Comparison of ENCODE assay signal across 8 cellular contexts in the genomic region with DNA sequence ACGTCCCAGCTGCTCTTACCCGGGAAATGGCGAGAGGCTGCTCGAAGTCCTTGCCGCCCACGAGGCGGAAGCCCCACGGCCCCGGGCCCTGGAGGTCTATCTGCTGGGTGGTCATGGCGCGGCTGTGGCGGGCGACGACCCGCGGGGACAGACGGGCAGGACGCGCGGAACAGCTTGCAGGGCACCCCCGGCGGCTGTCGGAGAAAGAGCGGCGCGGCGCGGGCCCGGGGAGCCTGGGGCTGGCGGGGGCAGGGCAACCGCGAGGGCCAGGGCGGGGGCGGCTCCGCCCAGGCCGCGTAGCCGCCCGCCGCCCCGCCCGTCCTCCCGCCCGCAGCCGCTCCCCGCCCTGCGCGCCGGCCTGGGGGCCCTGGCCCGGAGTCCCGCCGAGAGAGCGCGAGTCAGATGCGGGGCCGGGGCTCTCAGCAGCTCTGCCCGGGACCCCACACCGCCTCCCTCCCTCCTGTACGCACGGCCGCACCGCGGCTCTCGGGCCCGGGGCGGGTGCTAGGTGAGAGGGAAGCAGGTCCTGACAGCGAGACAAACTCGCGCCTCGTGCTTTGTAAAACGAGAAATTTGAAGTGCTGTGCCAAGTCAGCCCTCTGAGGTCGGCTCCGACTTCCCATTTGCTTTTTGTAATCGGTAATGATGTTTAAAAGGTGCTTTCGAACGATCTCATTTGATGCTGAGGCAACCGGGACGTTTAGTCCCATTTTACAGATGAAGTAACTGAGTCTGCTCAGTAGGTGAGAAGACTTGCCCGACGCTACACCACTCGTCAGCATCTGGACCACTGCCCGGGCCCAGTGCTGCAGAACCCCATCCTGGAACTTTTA. TPM values are rescaled to one million over a fixed set of nuclear protein-coding genes. Genes with fewer than 3 reads are reported as not detected.
A peak's percentile ranks its signal among the peaks of the same experiment; 100 is the strongest.
DNase-seq lines count a peak whose midpoint lies in the region; ATAC-seq and TF ChIP-seq lines count a peak whose summit lies in the region.

A gene with protein sequence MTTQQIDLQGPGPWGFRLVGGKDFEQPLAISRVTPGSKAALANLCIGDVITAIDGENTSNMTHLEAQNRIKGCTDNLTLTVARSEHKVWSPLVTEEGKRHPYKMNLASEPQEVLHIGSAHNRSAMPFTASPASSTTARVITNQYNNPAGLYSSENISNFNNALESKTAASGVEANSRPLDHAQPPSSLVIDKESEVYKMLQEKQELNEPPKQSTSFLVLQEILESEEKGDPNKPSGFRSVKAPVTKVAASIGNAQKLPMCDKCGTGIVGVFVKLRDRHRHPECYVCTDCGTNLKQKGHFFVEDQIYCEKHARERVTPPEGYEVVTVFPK (minus strand): TSS at position 203 of the 833 bp plus-strand sequence. CDS start 88 bp downstream, at position 115.

- ATAC-seq in GM18868 (IDR thresholded peaks at IDR 0.05; ENCODE audit: unreplicated experiment) = peak; percentile 43
- ATAC-seq in HG03045 (IDR thresholded peaks at IDR 0.05; ENCODE audit: unreplicated experiment) = peak; percentile 53
- peak; percentile 81 to 85 for ATAC-seq in activated T-cell treated with anti-CD3 and anti-CD28 coated beads, Interleukin-2, amount 50 U/mL, for 72 hours (replicated peaks in 1 of 2)
- ATAC-seq in gastroesophageal sphincter = peak; percentile 91
- peak; percentile 92 for ATAC-seq in omental fat pad (ENCODE audit: low FRiP score)

- 80% methylated on average over 1 of the region's 82 CpGs; no CpG with 5 or more reads in 1 of the 2 donors for WGBS in gastroesophageal sphincter (ENCODE audit: low coverage in 1 of 2), 2 donors

- DNase-seq in BJ (ENCODE audit: low read depth) (no peak), NCI-H69 (lab: John Stamatoyannopoulos, UW) (peak; percentile 67), omental fat pad (ENCODE audit: low spot score) (no peak), dedifferentiated amniotic fluid mesenchymal stem cell (ENCODE audit: extremely low spot score) (no peak)
- peak; percentile 53 to 54 for DNase-seq in activated T-cell treated with anti-CD3 and anti-CD28 coated beads, Interleukin-2, amount 50 U/mL, for 72 hours

- peak within 1 kb of the TSS; percentile 95 for H3K4me3 ChIP-seq in BJ (ENCODE audit: low read depth, low read length)
- peak within 1 kb of the TSS; percentile 80 to 86 for H3K4me3 ChIP-seq in gastroesophageal sphincter

- peak; percentile 73 to 80 for TF ChIP-seq POLR2A in gastroesophageal sphincter (IDR thresholded peaks at IDR 0.05)

- peaks cover 67% of the 10 kb centered on the region for H3K27me3 Mint-ChIP-seq in activated T-cell treated with anti-CD3 and anti-CD28 coated beads, Interleukin-2, amount 50 U/mL, for 72 hours (ENCODE audit: low read depth)

- H3K4me1 Mint-ChIP-seq in activated T-cell treated with anti-CD3 and anti-CD28 coated beads, Interleukin-2, amount 50 U/mL, for 72 hours (ENCODE audit: low read depth) = peaks cover 12% of the 10 kb centered on the region

- H3K27me3 ChIP-seq in BJ (ENCODE audit: control insufficient read depth, insufficient read depth, low read length) (no peaks in the 10 kb centered on the region), gastroesophageal sphincter (peaks cover 22% of the 10 kb centered on the region)

- TF ChIP-seq CTCF in BJ (IDR thresholded peaks at IDR 0.05; ENCODE audit: insufficient read depth, low read depth, low read length) (peak; percentile 37; the same call in 1 of the 2 replicates), gastroesophageal sphincter (IDR thresholded peaks at IDR 0.05) (peak in 3 of 4 experiments; percentile 22 to 54 (median 51)), omental fat pad (IDR thresholded peaks at IDR 0.05) (no peak)

- H3K9me3 ChIP-seq in gastroesophageal sphincter = no peaks in the 10 kb centered on the region

- no peaks in the 10 kb centered on the region for H3K9me3 Mint-ChIP-seq in activated T-cell treated with anti-CD3 and anti-CD28 coated beads, Interleukin-2, amount 50 U/mL, for 72 hours

- H3K36me3 ChIP-seq in BJ (ENCODE audit: control insufficient read depth, insufficient read depth, low read length) (0 out of 2 replicates have a peak, but pooled peaks cover 1% of the 10 kb centered on the region), gastroesophageal sphincter (no peaks in the 10 kb centered on the region)

- no peak within 1 kb of the TSS for H3K27ac Mint-ChIP-seq in activated T-cell treated with anti-CD3 and anti-CD28 coated beads, Interleukin-2, amount 50 U/mL, for 72 hours

- peak within 1 kb of the TSS; percentile 26 to 91 (median 82) for H3K27ac ChIP-seq in gastroesophageal sphincter

- CTCF ChIA-PET in BJ (lab: Yijun Ruan, JAX) = interaction anchor here (1.4 kb wide), 1 partner anchor 9 kb away, joined by 4 read pairs; no protein-coding TSS in a partner anchor

- TF ChIP-seq EP300 in gastroesophageal sphincter (IDR thresholded peaks at IDR 0.05) = no peak

- POLR2A ChIA-PET in BJ (lab: Charles Lee) = no interaction called here

- H3K4me1 ChIP-seq in gastroesophageal sphincter = peaks cover 0 to 41% (median 0%) of the 10 kb centered on the region in 3 donors

- H3K4me3 Mint-ChIP-seq in activated T-cell treated with anti-CD3 and anti-CD28 coated beads, Interleukin-2, amount 50 U/mL, for 72 hours = peak within 1 kb of the TSS; percentile 75 to 76

- H3K36me3 Mint-ChIP-seq in activated T-cell treated with anti-CD3 and anti-CD28 coated beads, Interleukin-2, amount 50 U/mL, for 72 hours (ENCODE audit: insufficient read depth in 2 of 2) = no peaks in the 10 kb centered on the region

RNA-seq across cellular contexts. Expression of the gene that starts here (rescaled TPM):
- polyA plus RNA-seq in BJ (2011; rRNA removed) = 114 and 141 TPM in 2 replicates
- 103 and 123 TPM in 2 replicates for polyA minus RNA-seq in BJ (2011; rRNA and poly(A)+ RNA removed)
- 1 to 10 TPM; 1.4 to 1.7 TPM for total RNA-seq in activated T-cell treated with anti-CD3 and anti-CD28 coated beads, Interleukin-2, amount 50 U/mL, for 72 hours
- total RNA-seq in gastroesophageal sphincter = 10 to 100 TPM; 25.4 to 74.1 (median 68.5) TPM
- 100 to 1,000 TPM in 2 of 4 donors, 10 to 100 TPM in 2; 85.6 to 175 (median 122) TPM for total RNA-seq in omental fat pad

Comparison
In these comparisons a context has a peak if more than half of its experiments do, and no peak if none do; other contexts are left out.
1. RNA of the gene that starts here (total RNA-seq): 85.6 to 175 TPM in omental fat pad and 25.4 to 74.1 TPM in gastroesophageal sphincter; 1.4 to 1.7 TPM in activated T-cell treated with anti-CD3 and anti-CD28 coated beads, Interleukin-2, amount 50 U/mL, for 72 hours; every median in the first group is over 4 times any median in the second.
2. DNase-seq: peak in NCI-H69 (single experiment) and activated T-cell treated with anti-CD3 and anti-CD28 coated beads, Interleukin-2, amount 50 U/mL, for 72 hours (2 of 2); none in BJ (single experiment), omental fat pad (single experiment) and dedifferentiated amniotic fluid mesenchymal stem cell (single experiment).
3. CTCF ChIP-seq: peak in BJ (single experiment) and gastroesophageal sphincter (3 of 4); none in omental fat pad (0 of 3).
4. Peak in every context shown above with its lines, with median percentiles within 50 percentile points of each other: ATAC-seq.